ENCODE assay signal across 23 cellular contexts in genomic region chr1:60255565-60255964, GRCh38.
DNase-seq lines count a peak whose midpoint lies in the region; ATAC-seq, FAIRE-seq and TF ChIP-seq lines count a peak whose summit lies in the region.
"Had no signal": no experiment of that assay in that cellular context is flagged by ENCODE, and none has a peak within 500 bp of the region (broad histone marks: within the 10 kb centered on the region; RNA-seq: fewer than 3 reads in every experiment).

No MANE protein-coding gene starts in this region.

- H3K4me3 ChIP-seq in bronchial epithelial cell (ENCODE audit: low read depth, low read length), result no peak overlapping the region
- H3K4me3 ChIP-seq: ascending aorta, neural progenitor cell, prostate gland, spleen had no signal

- H3K27me3 Mint-ChIP-seq in neural crest cell (ENCODE audit: low read depth) (no peaks in the 10 kb centered on the region), mesothelial cell of epicardium (ENCODE audit: low read depth) (peaks cover 3% of the 10 kb centered on the region)
- H3K27me3 Mint-ChIP-seq: activated CD4-positive, alpha-beta T cell treated with anti-CD3 and anti-CD28 coated beads for 36 hours; effector memory CD8-positive, alpha-beta T cell; T-cell had no signal

- no peaks in the 10 kb centered on the region for H3K9me3 Mint-ChIP-seq in neural crest cell
- H3K9me3 Mint-ChIP-seq in mesothelial cell of epicardium, result no peaks in the 10 kb centered on the region
- H3K9me3 Mint-ChIP-seq: activated naive CD4-positive, alpha-beta T cell treated with anti-CD3 and anti-CD28 coated beads, Interleukin-2, amount 50 U/mL, for 24 hours; neural progenitor cell had no signal

- H3K4me1 Mint-ChIP-seq in neural crest cell (no peaks in the 10 kb centered on the region), mesothelial cell of epicardium (peaks cover 10% of the 10 kb centered on the region)
- H3K4me1 Mint-ChIP-seq: activated CD4-positive, alpha-beta T cell treated with anti-CD3 and anti-CD28 coated beads for 36 hours; activated naive CD4-positive, alpha-beta T cell treated with anti-CD3 and anti-CD28 coated beads, Interleukin-2, amount 50 U/mL, for 24 hours; immature natural killer cell; neural progenitor cell; T-cell had no signal

- H3K36me3 Mint-ChIP-seq in neural crest cell (ENCODE audit: low read depth) (no peaks in the 10 kb centered on the region), mesothelial cell of epicardium (no peaks in the 10 kb centered on the region)
- H3K36me3 Mint-ChIP-seq: activated naive CD4-positive, alpha-beta T cell treated with anti-CD3 and anti-CD28 coated beads, Interleukin-2, amount 50 U/mL, for 24 hours; immature natural killer cell; neural progenitor cell; T-cell had no signal

- no peaks in the 10 kb centered on the region for H3K36me3 ChIP-seq in bronchial epithelial cell (ENCODE audit: control insufficient read depth, insufficient read depth, low read length)
- H3K36me3 ChIP-seq: ascending aorta, neural progenitor cell, prostate gland, spleen had no signal

- TF ChIP-seq CTCF in bronchial epithelial cell (IDR thresholded peaks at IDR 0.05; ENCODE audit: insufficient read depth, low read length, severe bottlenecking), result no peak
- no peak for TF ChIP-seq CTCF in neural crest cell (conservative IDR thresholded peaks at IDR 0.05)
- no peak for TF ChIP-seq CTCF in mesothelial cell of epicardium (IDR thresholded peaks at IDR 0.05; ENCODE audit: unreplicated experiment)

- DNase-seq in EL (peak; percentile 36), NCI-H69 (lab: John Stamatoyannopoulos, UW) (peak; percentile 15), bronchial epithelial cell (ENCODE audit: low read depth) (peak; percentile 72), neural crest cell (ENCODE audit: low read depth, low spot score) (no peak), mesothelial cell of epicardium (ENCODE audit: low spot score in 2 of 2, unreplicated experiment in 2 of 2) (no peak)
- no peak for DNase-seq in activated CD4-positive, alpha-beta T cell treated with anti-CD3 and anti-CD28 coated beads for 1 hour
- DNase-seq in activated CD4-positive, alpha-beta T cell treated with anti-CD3 and anti-CD28 coated beads for 4 hours, result no peak
- DNase-seq: activated CD4-positive, alpha-beta T cell treated with anti-CD3 and anti-CD28 coated beads for 36 hours; effector memory CD8-positive, alpha-beta T cell; immature natural killer cell; left ventricle myocardium superior; NCI-H1048; NCI-H2081; NCI-H510A; spleen; T-cell; trophoblast cell had no signal

- no peak overlapping the region for H3K4me3 Mint-ChIP-seq in neural crest cell
- H3K4me3 Mint-ChIP-seq in mesothelial cell of epicardium, result no peak overlapping the region
- H3K4me3 Mint-ChIP-seq: activated CD4-positive, alpha-beta T cell treated with anti-CD3 and anti-CD28 coated beads for 36 hours; activated naive CD4-positive, alpha-beta T cell treated with anti-CD3 and anti-CD28 coated beads, Interleukin-2, amount 50 U/mL, for 24 hours; effector memory CD8-positive, alpha-beta T cell; immature natural killer cell; neural progenitor cell; T-cell had no signal

- ATAC-seq in GM18907 (IDR thresholded peaks at IDR 0.05; ENCODE audit: unreplicated experiment), result no peak
- ATAC-seq: activated CD4-positive, alpha-beta T cell treated with anti-CD3 and anti-CD28 coated beads for 36 hours; effector memory CD8-positive, alpha-beta T cell; left ventricle myocardium superior; T-cell had no signal

- FAIRE-seq in bronchial epithelial cell (lab: Jason Lieb, UNC), result no peak
- FAIRE-seq: TTC549 had no signal

- no peaks in the 10 kb centered on the region for H3K27me3 ChIP-seq in bronchial epithelial cell (ENCODE audit: control insufficient read depth, insufficient read depth, low read length)
- H3K27me3 ChIP-seq: ascending aorta, neural progenitor cell, spleen had no signal

- H3K27ac Mint-ChIP-seq in neural crest cell (ENCODE audit: unreplicated experiment) (peak overlapping the region; percentile 50), mesothelial cell of epicardium (no peak overlapping the region)
- H3K27ac Mint-ChIP-seq: activated CD4-positive, alpha-beta T cell treated with anti-CD3 and anti-CD28 coated beads for 36 hours; activated naive CD4-positive, alpha-beta T cell treated with anti-CD3 and anti-CD28 coated beads, Interleukin-2, amount 50 U/mL, for 24 hours; effector memory CD8-positive, alpha-beta T cell; neural progenitor cell; T-cell had no signal

Comparison
In these comparisons a context has a peak if more than half of its experiments do, and no peak if none do; other contexts are left out.
1. DNase-seq: peak in EL (single experiment), NCI-H69 (single experiment) and bronchial epithelial cell (single experiment); none in neural crest cell (single experiment), activated CD4-positive, alpha-beta T cell treated with anti-CD3 and anti-CD28 coated beads for 1 hour (single experiment), mesothelial cell of epicardium (0 of 2) and activated CD4-positive, alpha-beta T cell treated with anti-CD3 and anti-CD28 coated beads for 4 hours (0 of 2).